2 cellular contexts compared by ENCODE assay signal in genomic region chr12:116207274-116207673, GRCh38.
TF ChIP-seq lines count a peak whose summit lies in the region.

No MANE protein-coding gene starts in this region.

TF ChIP-seq in HepG2, 621 proteins besides CTCF, POLR2A, EP300 and RAD21:
- TF ChIP-seq ATF7 (IDR thresholded peaks at IDR 0.05) (peak; percentile 87), ATF7 (CRISPR knock-in tag; IDR thresholded peaks at IDR 0.05) (no peak), CREB1 (IDR thresholded peaks at IDR 0.05) (peak; percentile 35; the same call in 1 of the 2 replicates), CREB1 (CRISPR knock-in tag; IDR thresholded peaks at IDR 0.05) (no peak), ZBTB25 (CRISPR knock-in tag; IDR thresholded peaks at IDR 0.05) (no peak)
TF ChIP-seq in HepG2: peak in this region for 2.

TF ChIP-seq in HEK293, 187 proteins besides CTCF, POLR2A, EP300 and RAD21:
- no peak for TF ChIP-seq PRDM6 (tag by site-specific recombination; IDR thresholded peaks at IDR 0.05)
- no peak for TF ChIP-seq ZNF148 (tag by site-specific recombination; IDR thresholded peaks at IDR 0.05; ENCODE audit: borderline replicate concordance)
- peak; percentile 93 for TF ChIP-seq ATF2 (tag by site-specific recombination; IDR thresholded peaks at IDR 0.05; ENCODE audit: low read depth)
